Comparison of ENCODE assay signal across 25 cellular contexts in genomic region chrX:9626379-9626778, GRCh38.
DNase-seq lines count a peak whose midpoint lies in the region; ATAC-seq lines count a peak whose summit lies in the region.
"Had no signal": no experiment of that assay in that cellular context is flagged by ENCODE, and none has a peak within 500 bp of the region (broad histone marks: within the 10 kb centered on the region; RNA-seq: fewer than 3 reads in every experiment).

No MANE protein-coding gene starts in this region.

- no peak overlapping the region for H3K27ac Mint-ChIP-seq in stimulated activated memory B cell treated with anti-CD40 and anti-IgM and Interleukin-4, amounts not matched to agents 10 μg/mL and 1 μg/mL and 100 μg/mL, for 72 hours
- no peak overlapping the region for H3K27ac Mint-ChIP-seq in effector memory CD8-positive, alpha-beta T cell
- H3K27ac Mint-ChIP-seq: activated naive CD8-positive, alpha-beta T cell treated with anti-CD3 and anti-CD28 coated beads, Interleukin-2, amount 50 U/mL, for 24 hours; CD4-positive, alpha-beta T cell; HFFc6; memory B cell; stimulated activated naive CD8-positive, alpha-beta T cell treated with anti-CD3 and anti-CD28 coated beads, Interleukin-15, Interleukin-2, amounts not matched to agents 100 ng/mL and 50 ng/mL, for 24 hours; T-helper 2 cell treated with Interferon-gamma antibody and Interleukin-4, amounts not matched to agents 5 μg/mL and 100 μg/mL, for 36 hours had no signal

- H3K4me3 Mint-ChIP-seq in stimulated activated memory B cell treated with anti-CD40 and anti-IgM and Interleukin-4, amounts not matched to agents 10 μg/mL and 1 μg/mL and 100 μg/mL, for 72 hours = no peak overlapping the region
- no peak overlapping the region for H3K4me3 Mint-ChIP-seq in effector memory CD8-positive, alpha-beta T cell
- H3K4me3 Mint-ChIP-seq: activated naive CD8-positive, alpha-beta T cell treated with anti-CD3 and anti-CD28 coated beads, Interleukin-2, amount 50 U/mL, for 24 hours; CD4-positive, alpha-beta T cell; HFFc6; memory B cell; stimulated activated naive CD8-positive, alpha-beta T cell treated with anti-CD3 and anti-CD28 coated beads, Interleukin-15, Interleukin-2, amounts not matched to agents 100 ng/mL and 50 ng/mL, for 24 hours; T-helper 2 cell treated with Interferon-gamma antibody and Interleukin-4, amounts not matched to agents 5 μg/mL and 100 μg/mL, for 36 hours; WTC11 had no signal

- peak; percentile 36 for DNase-seq in DMS53 treated with DMSO at 0.1 percent for 48 hours (lab: John Stamatoyannopoulos, UW; ENCODE audit: unreplicated experiment)
- peak; percentile 7 for DNase-seq in M059J (ENCODE audit: low read depth)
- DNase-seq in NCI-H345 (lab: John Stamatoyannopoulos, UW) = peak; percentile 43
- DNase-seq in kidney tubule cell (ENCODE audit: low spot score) = peak; percentile 15
- no peak for DNase-seq in NCI-H2171 treated with DMSO at 0.1 percent for 48 hours (lab: John Stamatoyannopoulos, UW)
- DNase-seq in UCSD-AML1 (lab: John Stamatoyannopoulos, UW; ENCODE audit: unreplicated experiment) = no peak
- DNase-seq in effector memory CD8-positive, alpha-beta T cell = no peak
- DNase-seq: activated CD4-positive, alpha-beta T cell treated with anti-CD3 and anti-CD28 coated beads, Interleukin-2, amount 50 U/mL, for 4 hours; activated CD8-positive, alpha-beta memory T cell treated with anti-CD3 and anti-CD28 coated beads, Interleukin-2, amount 50 U/mL, for 4 hours; activated effector memory CD4-positive, alpha-beta T cell treated with Interleukin-2 at 50 U/mL for 16 hours; activated naive CD8-positive, alpha-beta T cell treated with anti-CD3 and anti-CD28 coated beads, Interleukin-2, amount 50 U/mL, for 24 hours; CD4-positive, alpha-beta T cell; GM23248; HFFc6; KG1; kidney; NCI-H446; small intestine; stimulated activated CD4-positive, alpha-beta T cell treated with anti-CD3 and anti-CD28 coated beads, Interleukin-2, amount 100 ng/mL, for 48 hours; transverse colon had no signal

- no peak for ATAC-seq in stimulated activated memory B cell treated with anti-CD40 and anti-IgM and Interleukin-4, amounts not matched to agents 10 μg/mL and 1 μg/mL and 100 μg/mL, for 72 hours
- no peak for ATAC-seq in effector memory CD8-positive, alpha-beta T cell (replicated peaks)
- ATAC-seq: activated naive CD8-positive, alpha-beta T cell treated with anti-CD3 and anti-CD28 coated beads, Interleukin-2, amount 50 U/mL, for 24 hours; WTC11 had no signal

- H3K36me3 Mint-ChIP-seq in stimulated activated memory B cell treated with anti-CD40 and anti-IgM and Interleukin-4, amounts not matched to agents 10 μg/mL and 1 μg/mL and 100 μg/mL, for 72 hours = peaks cover 9% of the 10 kb centered on the region
- H3K36me3 Mint-ChIP-seq in effector memory CD8-positive, alpha-beta T cell (ENCODE audit: insufficient read depth) = no peaks in the 10 kb centered on the region
- H3K36me3 Mint-ChIP-seq: WTC11 had no signal

- peaks cover 17% of the 10 kb centered on the region for H3K4me1 Mint-ChIP-seq in stimulated activated memory B cell treated with anti-CD40 and anti-IgM and Interleukin-4, amounts not matched to agents 10 μg/mL and 1 μg/mL and 100 μg/mL, for 72 hours
- peaks cover 2 to 7% of the 10 kb centered on the region in 2 donors for H3K4me1 Mint-ChIP-seq in effector memory CD8-positive, alpha-beta T cell (ENCODE audit: low read depth in 2 of 2)

- H3K27me3 Mint-ChIP-seq in stimulated activated memory B cell treated with anti-CD40 and anti-IgM and Interleukin-4, amounts not matched to agents 10 μg/mL and 1 μg/mL and 100 μg/mL, for 72 hours = no peaks in the 10 kb centered on the region
- H3K27me3 Mint-ChIP-seq in effector memory CD8-positive, alpha-beta T cell = no peaks in the 10 kb centered on the region
- H3K27me3 Mint-ChIP-seq: activated naive CD8-positive, alpha-beta T cell treated with anti-CD3 and anti-CD28 coated beads, Interleukin-2, amount 50 U/mL, for 24 hours; CD4-positive, alpha-beta T cell; memory B cell; stimulated activated naive CD8-positive, alpha-beta T cell treated with anti-CD3 and anti-CD28 coated beads, Interleukin-15, Interleukin-2, amounts not matched to agents 100 ng/mL and 50 ng/mL, for 24 hours had no signal

- no peaks in the 10 kb centered on the region for H3K9me3 Mint-ChIP-seq in stimulated activated memory B cell treated with anti-CD40 and anti-IgM and Interleukin-4, amounts not matched to agents 10 μg/mL and 1 μg/mL and 100 μg/mL, for 72 hours
- no peaks in the 10 kb centered on the region for H3K9me3 Mint-ChIP-seq in effector memory CD8-positive, alpha-beta T cell
- H3K9me3 Mint-ChIP-seq: activated naive CD8-positive, alpha-beta T cell treated with anti-CD3 and anti-CD28 coated beads, Interleukin-2, amount 50 U/mL, for 24 hours; CD4-positive, alpha-beta T cell; HFFc6; memory B cell; stimulated activated naive CD8-positive, alpha-beta T cell treated with anti-CD3 and anti-CD28 coated beads, Interleukin-15, Interleukin-2, amounts not matched to agents 100 ng/mL and 50 ng/mL, for 24 hours; T-helper 2 cell treated with Interferon-gamma antibody and Interleukin-4, amounts not matched to agents 5 μg/mL and 100 μg/mL, for 36 hours; WTC11 had no signal

Comparison
In these comparisons a context has a peak if more than half of its experiments do, and no peak if none do; other contexts are left out.
1. DNase-seq: peak in DMS53 treated with DMSO at 0.1 percent for 48 hours (single experiment), M059J (single experiment), NCI-H345 (single experiment) and kidney tubule cell (single experiment); none in NCI-H2171 treated with DMSO at 0.1 percent for 48 hours (single experiment), UCSD-AML1 (single experiment) and effector memory CD8-positive, alpha-beta T cell (0 of 3).